29 cellular contexts compared by ENCODE assay signal in the genomic region with DNA sequence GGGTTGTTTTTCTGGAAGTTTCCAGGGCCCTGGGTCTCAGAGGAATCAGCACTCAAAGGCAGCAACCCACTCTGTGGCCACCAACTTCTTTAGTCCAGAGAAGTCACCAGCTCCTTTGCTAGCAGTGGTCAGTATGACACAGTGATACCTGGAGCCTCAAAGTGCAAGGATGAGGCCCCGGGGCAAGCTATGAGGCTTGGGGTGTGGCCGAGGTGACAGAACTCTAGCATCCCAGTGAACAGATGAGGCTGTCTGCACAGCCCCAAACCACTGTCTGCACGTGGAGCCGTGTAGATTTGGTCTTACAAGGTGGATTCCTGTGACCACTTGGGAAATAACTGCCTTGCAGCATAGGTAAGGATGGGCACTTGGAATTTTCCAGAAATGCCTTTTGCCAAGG. TPM values are rescaled to one million over a fixed set of nuclear protein-coding genes. Genes with fewer than 3 reads are reported as not detected.
"Had no signal": no experiment of that assay in that cellular context is flagged by ENCODE, and none has a peak within 500 bp of the region (broad histone marks: within the 10 kb centered on the region; RNA-seq: fewer than 3 reads in every experiment).

No MANE protein-coding gene starts in this region.

- H3K9me3 Mint-ChIP-seq: dendritic cell treated with granulocyte-macrophage colony-stimulating factor and Interleukin-4, amounts not matched to agents 40 ng/mL and 50 ng/mL, for 4 days; effector memory CD8-positive, alpha-beta T cell; endodermal cell had no signal

- DNase-seq: colonic mucosa; cortex of kidney; dermis blood vessel endothelial cell; dorsolateral prefrontal cortex; effector CD4-positive, alpha-beta T cell; effector CD8-positive, alpha-beta T cell; effector memory CD4-positive, alpha-beta T cell; effector memory CD8-positive, alpha-beta T cell; endodermal cell; erythroblast; esophagus squamous epithelium; foreskin fibroblast; foreskin keratinocyte; foreskin melanocyte; gastrocnemius medialis; glutamatergic neuron; head of caudate nucleus; heart left ventricle; heart right ventricle had no signal

- H3K36me3 ChIP-seq: colonic mucosa, esophagus muscularis mucosa, esophagus squamous epithelium, gastrocnemius medialis, gastroesophageal sphincter, heart left ventricle, heart right ventricle had no signal

- H3K27me3 ChIP-seq: colonic mucosa, dorsolateral prefrontal cortex, esophagus muscularis mucosa, esophagus squamous epithelium, gastrocnemius medialis, heart left ventricle, heart right ventricle had no signal

- ATAC-seq: effector memory CD8-positive, alpha-beta T cell; esophagus mucosa; foreskin keratinocyte; gastrocnemius medialis; gastroesophageal sphincter; heart left ventricle; heart right ventricle had no signal

- H3K27ac ChIP-seq: colonic mucosa, coronary artery, dorsolateral prefrontal cortex, epithelial cell of prostate, esophagus muscularis mucosa, esophagus squamous epithelium, foreskin keratinocyte, gastrocnemius medialis, gastroesophageal sphincter, heart left ventricle, heart right ventricle had no signal

- H3K9me3 ChIP-seq: colonic mucosa, esophagus muscularis mucosa, esophagus squamous epithelium, gastrocnemius medialis, gastroesophageal sphincter, heart left ventricle, heart right ventricle had no signal

- H3K4me3 Mint-ChIP-seq: dendritic cell treated with granulocyte-macrophage colony-stimulating factor and Interleukin-4, amounts not matched to agents 40 ng/mL and 50 ng/mL, for 4 days; effector memory CD8-positive, alpha-beta T cell; endodermal cell had no signal

- H3K4me1 ChIP-seq: colonic mucosa, foreskin keratinocyte, gastrocnemius medialis, gastroesophageal sphincter, heart left ventricle had no signal

- H3K4me3 ChIP-seq: colonic mucosa, coronary artery, dorsolateral prefrontal cortex, esophagus muscularis mucosa, esophagus squamous epithelium, gastrocnemius medialis, gastroesophageal sphincter, heart left ventricle, heart right ventricle had no signal

- H3K27ac Mint-ChIP-seq: dendritic cell treated with granulocyte-macrophage colony-stimulating factor and Interleukin-4, amounts not matched to agents 40 ng/mL and 50 ng/mL, for 4 days; endodermal cell had no signal

RNA-seq across cellular contexts. Expression of gene TEKT5, which starts 24.9 kb away (rescaled TPM):
- total RNA-seq: dermis blood vessel endothelial cell, dermis microvascular lymphatic vessel endothelial cell, endothelial cell of umbilical vein, epithelial cell of proximal tubule, esophagus mucosa, esophagus muscularis mucosa, esophagus squamous epithelium, fibroblast of lung, foreskin keratinocyte, gastrocnemius medialis had no signal
- polyA plus RNA-seq: endothelial cell of umbilical vein, foreskin keratinocyte, heart left ventricle, heart right ventricle had no signal
